In genomic region chr11:34997872-34998548, GRCh38 we compare ENCODE assay signal across 1 cellular context.
TF ChIP-seq lines count a peak whose summit lies in the region.

No MANE protein-coding gene starts in this region.

TF ChIP-seq in HCT116, 20 proteins besides CTCF, POLR2A, EP300 and RAD21 (continued from another document):
- no peak for TF ChIP-seq ATF3 (IDR thresholded peaks at IDR 0.05)
